Comparison of ENCODE assay signal across 8 cellular contexts in the genomic region with DNA sequence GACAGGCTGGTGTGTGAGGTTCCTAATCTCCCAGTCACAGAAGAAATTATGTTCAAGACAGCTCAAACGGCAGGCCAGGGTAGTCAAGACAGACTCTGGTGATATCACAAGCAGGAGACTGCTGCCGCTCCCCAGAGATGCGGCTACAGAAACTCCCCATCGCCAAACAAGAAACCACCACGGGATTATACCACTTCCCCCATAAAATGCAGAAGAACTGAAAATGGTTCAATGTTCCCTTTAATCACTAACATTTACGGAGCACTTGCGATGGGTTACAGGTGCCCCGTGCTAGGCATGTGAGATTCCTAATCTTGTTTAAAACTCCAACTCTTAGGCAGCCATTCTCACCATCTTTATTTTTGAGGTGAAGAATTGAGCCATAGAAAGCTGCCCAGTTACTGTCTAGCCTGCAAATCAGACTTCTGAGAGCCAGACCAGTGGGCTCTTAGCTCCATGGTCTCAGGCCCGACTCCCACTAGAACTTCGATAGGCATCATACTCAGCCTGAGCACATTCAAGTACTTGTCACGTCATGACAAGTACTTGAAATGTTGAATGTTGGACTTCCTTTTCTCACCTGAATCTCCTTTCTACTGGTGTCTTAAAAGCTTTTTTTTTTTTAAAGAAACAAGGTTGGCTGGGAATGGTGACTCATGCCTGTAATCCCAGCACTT. TPM values are rescaled to one million over a fixed set of nuclear protein-coding genes. Genes with fewer than 3 reads are reported as not detected.
DNase-seq lines count a peak whose midpoint lies in the region; ATAC-seq and TF ChIP-seq lines count a peak whose summit lies in the region.
"Had no signal": no experiment of that assay in that cellular context is flagged by ENCODE, and none has a peak within 500 bp of the region (broad histone marks: within the 10 kb centered on the region; RNA-seq: fewer than 3 reads in every experiment).

No MANE protein-coding gene starts in this region.

- DNase-seq in GM13976 (ENCODE audit: low spot score) (peak; percentile 61), nephron progenitor cell (no peak), NCI-H69 (lab: John Stamatoyannopoulos, UW) (no peak), osteocyte (ENCODE audit: extremely low spot score, unreplicated experiment) (no peak), hippocampal formation (lab: John Stamatoyannopoulos, UW) (no peak)
- DNase-seq in activated naive CD4-positive, alpha-beta T cell treated with anti-CD3 and anti-CD28 coated beads, Interleukin-2, amount 50 U/mL, for 72 hours (ENCODE audit: low spot score in 2 of 2), result no peak
- DNase-seq: NCI-H187 had no signal

- no peaks in the 10 kb centered on the region for H3K27me3 Mint-ChIP-seq in nephron progenitor cell (ENCODE audit: low read depth, poor library complexity)
- H3K27me3 Mint-ChIP-seq in osteocyte (ENCODE audit: unreplicated experiment), result no peaks in the 10 kb centered on the region

- peak overlapping the region in 1 of 2 donors; percentile 5 for H3K27ac Mint-ChIP-seq in activated naive CD4-positive, alpha-beta T cell treated with anti-CD3 and anti-CD28 coated beads, Interleukin-2, amount 50 U/mL, for 72 hours
- peak overlapping the region; percentile 33 for H3K27ac Mint-ChIP-seq in nephron progenitor cell
- H3K27ac Mint-ChIP-seq in osteocyte (ENCODE audit: unreplicated experiment), result no peak overlapping the region

- peaks cover 12 to 29% of the 10 kb centered on the region in 2 donors for H3K36me3 Mint-ChIP-seq in activated naive CD4-positive, alpha-beta T cell treated with anti-CD3 and anti-CD28 coated beads, Interleukin-2, amount 50 U/mL, for 72 hours
- H3K36me3 Mint-ChIP-seq in nephron progenitor cell (ENCODE audit: low read depth) (peaks cover 7% of the 10 kb centered on the region), osteocyte (ENCODE audit: unreplicated experiment) (peaks cover 47% of the 10 kb centered on the region)

- no peaks in the 10 kb centered on the region for H3K9me3 Mint-ChIP-seq in activated naive CD4-positive, alpha-beta T cell treated with anti-CD3 and anti-CD28 coated beads, Interleukin-2, amount 50 U/mL, for 72 hours
- H3K9me3 Mint-ChIP-seq in nephron progenitor cell (no peaks in the 10 kb centered on the region), osteocyte (ENCODE audit: unreplicated experiment) (no peaks in the 10 kb centered on the region)

- H3K4me3 Mint-ChIP-seq in nephron progenitor cell (no peak overlapping the region), osteocyte (ENCODE audit: unreplicated experiment) (no peak overlapping the region)

- H3K4me1 Mint-ChIP-seq in nephron progenitor cell (peaks cover 8% of the 10 kb centered on the region), osteocyte (ENCODE audit: unreplicated experiment) (no peaks in the 10 kb centered on the region)

- peak; percentile 61 for ATAC-seq in HG03135 (IDR thresholded peaks at IDR 0.05; ENCODE audit: unreplicated experiment)
- ATAC-seq in activated naive CD4-positive, alpha-beta T cell treated with anti-CD3 and anti-CD28 coated beads, Interleukin-2, amount 50 U/mL, for 72 hours, result peak; percentile 50 to 56

- in situ Hi-C loops in GM13976 (cut with MboI; ENCODE audit: low sequenced_read_pairs, unreplicated experiment), result no loop called here

- TF ChIP-seq CTCF in GM13976 (IDR thresholded peaks at IDR 0.05; ENCODE audit: borderline replicate concordance, control extremely low read depth, extremely low read depth, insufficient read depth, missing control alignments), result no peak
- TF ChIP-seq CTCF in nephron progenitor cell (IDR thresholded peaks at IDR 0.05), result no peak
- TF ChIP-seq CTCF in osteocyte (IDR thresholded peaks at IDR 0.05), result no peak

RNA-seq across cellular contexts. Expression of a gene that starts 58.4 kb away (rescaled TPM):
- total RNA-seq in activated naive CD4-positive, alpha-beta T cell treated with anti-CD3 and anti-CD28 coated beads, Interleukin-2, amount 50 U/mL, for 72 hours, result 10 to 100 TPM; 55.9 to 82.2 TPM
- 65.5 and 69.3 TPM in 2 replicates for total RNA-seq in osteocyte
